In the genomic region with DNA sequence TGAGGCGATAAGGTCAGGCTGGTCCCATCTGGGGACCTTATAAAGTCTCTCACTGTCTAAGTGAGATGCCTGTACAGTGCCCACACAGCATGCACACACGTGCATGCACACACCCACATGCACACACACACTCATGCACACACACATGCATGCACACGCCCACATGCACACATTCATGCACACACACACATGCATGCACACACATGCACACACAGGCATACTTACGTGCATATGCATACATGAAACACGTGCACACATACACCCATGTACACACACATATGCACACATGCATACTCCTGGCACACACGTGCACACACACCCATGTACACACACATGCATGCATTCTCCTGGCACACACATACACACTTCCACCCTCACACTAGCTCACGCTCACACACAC, we compare ENCODE assay signal across 20 cellular contexts. TPM values are rescaled to one million over a fixed set of nuclear protein-coding genes. Genes with fewer than 3 reads are reported as not detected.
DNase-seq lines count a peak whose midpoint lies in the region; ATAC-seq, FAIRE-seq and TF ChIP-seq lines count a peak whose summit lies in the region.
"Had no signal": no experiment of that assay in that cellular context is flagged by ENCODE, and none has a peak within 500 bp of the region (broad histone marks: within the 10 kb centered on the region; RNA-seq: fewer than 3 reads in every experiment).

No MANE protein-coding gene starts in this region.

- FAIRE-seq in HTR-8/SVneo (lab: Jason Lieb, UNC): peak; percentile 93
- no peak for FAIRE-seq in astrocyte (lab: Jason Lieb, UNC)

- no peak for TF ChIP-seq CTCF in astrocyte (IDR thresholded peaks at IDR 0.05; ENCODE audit: insufficient read depth, low read depth, low read length)
- no peak for TF ChIP-seq CTCF in nephron (IDR thresholded peaks at IDR 0.05; ENCODE audit: unreplicated experiment in 3 of 3)

- H3K9me3 Mint-ChIP-seq in astrocyte (ENCODE audit: unreplicated experiment) (peaks cover 6% of the 10 kb centered on the region), nephron (peaks cover 5% of the 10 kb centered on the region)

- no peak for ATAC-seq in left lobe of liver
- ATAC-seq: Panc1 had no signal

- no peaks in the 10 kb centered on the region for H3K4me1 ChIP-seq in astrocyte (ENCODE audit: insufficient read depth, low read length)
- H3K4me1 ChIP-seq: BLaER1, SJSA1 had no signal

- H3K4me2 ChIP-seq in astrocyte (ENCODE audit: low read length): no peak overlapping the region
- H3K4me2 ChIP-seq: BLaER1, KMS-11 had no signal

- H3K4me3 Mint-ChIP-seq in astrocyte (ENCODE audit: unreplicated experiment): peak overlapping the region; percentile 2
- H3K4me3 Mint-ChIP-seq in nephron: peak overlapping the region; percentile 20 to 62 (median 40)

- H3K79me2 ChIP-seq in astrocyte (ENCODE audit: insufficient read depth, low read length): no peaks in the 10 kb centered on the region

- H3K27ac Mint-ChIP-seq in astrocyte (ENCODE audit: unreplicated experiment) (no peak overlapping the region), nephron (peak overlapping the region in 2 of 3 experiments; percentile 17 to 58)
- H3K27ac Mint-ChIP-seq: CD4-positive, alpha-beta memory T cell had no signal

- H3K27me3 ChIP-seq in astrocyte (ENCODE audit: insufficient read depth, low read length): peaks cover 7% of the 10 kb centered on the region
- H3K27me3 ChIP-seq: BLaER1, SJSA1 had no signal

- H3K9me3 ChIP-seq in astrocyte (ENCODE audit: insufficient read depth, low read depth, low read length): no peaks in the 10 kb centered on the region

- no peaks in the 10 kb centered on the region for H3K36me3 ChIP-seq in astrocyte (ENCODE audit: insufficient read depth, low read length)
- H3K36me3 ChIP-seq: BLaER1, SJSA1 had no signal

- no peaks in the 10 kb centered on the region for H4K20me1 ChIP-seq in astrocyte (ENCODE audit: insufficient read depth, low read length)
- H4K20me1 ChIP-seq: BLaER1 had no signal

- DNase-seq in HTR-8/SVneo (ENCODE audit: insufficient read length, low spot score): no peak
- no peak for DNase-seq in astrocyte (ENCODE audit: low read depth)
- DNase-seq in ureter (ENCODE audit: low spot score): peak; percentile 13
- DNase-seq in left lobe of liver (ENCODE audit: low spot score): no peak
- DNase-seq in activated CD4-positive, alpha-beta T cell treated with anti-CD3 and anti-CD28 coated beads for 4 hours: no peak
- no peak for DNase-seq in activated naive CD4-positive, alpha-beta T cell (lab: John Stamatoyannopoulos, UW)
- DNase-seq: CD4-positive, alpha-beta memory T cell; DMS153; GF-D8; HCEC 1CT; MV-4-11; NCI-H1417 treated with DMSO at 0.1 percent for 48 hours; NCI-H187 treated with DMSO at 0.1 percent for 48 hours; NCI-H526 had no signal

- H3K4me1 Mint-ChIP-seq in astrocyte (ENCODE audit: low read depth, unreplicated experiment) (no peaks in the 10 kb centered on the region), nephron (peaks cover 10% of the 10 kb centered on the region)

- no peak overlapping the region for H3K27ac ChIP-seq in astrocyte (ENCODE audit: low read depth, low read length)
- H3K27ac ChIP-seq: BLaER1, KMS-11, SJSA1 had no signal

- H3K36me3 Mint-ChIP-seq in astrocyte (ENCODE audit: low read depth, unreplicated experiment): no peaks in the 10 kb centered on the region
- H3K36me3 Mint-ChIP-seq in nephron (ENCODE audit: low read depth): peaks cover 16% of the 10 kb centered on the region
- H3K36me3 Mint-ChIP-seq: CD4-positive, alpha-beta memory T cell had no signal

- no peak overlapping the region for H3K4me3 ChIP-seq in astrocyte (ENCODE audit: insufficient read depth, low read depth, low read length)
- H3K4me3 ChIP-seq: BLaER1, SJSA1 had no signal

- no peak overlapping the region for H3K9ac ChIP-seq in astrocyte (ENCODE audit: low read length)
- H3K9ac ChIP-seq: BLaER1, KMS-11 had no signal

- H2AFZ ChIP-seq in astrocyte (ENCODE audit: low read depth, low read length): no peak overlapping the region

- H3K27me3 Mint-ChIP-seq in astrocyte (ENCODE audit: low read depth, unreplicated experiment): peaks cover 74% of the 10 kb centered on the region
- peaks cover 33% of the 10 kb centered on the region for H3K27me3 Mint-ChIP-seq in nephron (ENCODE audit: low read depth)

RNA-seq across cellular contexts. Expression of a gene that starts 12.2 kb away (rescaled TPM):
- total RNA-seq in astrocyte: 0.16 and 0.19 TPM in 2 replicates
- total RNA-seq in ureter: 3.5 TPM
- total RNA-seq in left lobe of liver: 1.2 TPM
- total RNA-seq: A673, SJSA1 had no signal

RNA-seq across cellular contexts. Expression of a gene that starts 48.9 kb away (rescaled TPM):
- total RNA-seq in astrocyte (15.4 and 16.5 TPM in 2 replicates), ureter (30.5 TPM), left lobe of liver (17.6 TPM)
